24 cellular contexts compared by ENCODE assay signal in the genomic region with DNA sequence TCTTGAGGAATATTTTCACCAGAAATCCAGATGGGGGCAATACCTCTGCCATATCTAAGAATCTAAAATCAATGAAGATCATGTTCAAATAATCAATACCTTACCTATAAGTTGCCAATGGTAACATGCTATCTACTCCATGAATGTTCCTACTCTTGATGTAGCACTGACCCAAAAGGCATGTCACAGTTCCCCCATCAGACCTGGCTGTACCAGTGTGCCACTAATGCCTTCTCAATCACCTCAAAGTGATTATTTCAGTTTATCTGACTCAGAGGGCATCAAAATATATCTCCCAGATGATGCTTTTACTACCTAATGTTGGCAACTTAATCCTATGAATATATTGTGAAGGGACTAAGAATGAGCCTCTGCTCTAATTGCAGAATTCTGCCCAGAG.
"Had no signal": no experiment of that assay in that cellular context is flagged by ENCODE, and none has a peak within 500 bp of the region (broad histone marks: within the 10 kb centered on the region; RNA-seq: fewer than 3 reads in every experiment).

No MANE protein-coding gene starts in this region.

- H3K4me3 ChIP-seq: hepatocyte, left lung, lung, stomach, suprapubic skin, tibial nerve had no signal

- H3K27me3 ChIP-seq: hepatocyte, left lung, stomach, suprapubic skin, tibial nerve had no signal

- H3K27ac Mint-ChIP-seq: activated naive CD4-positive, alpha-beta T cell treated with anti-CD3 and anti-CD28 coated beads, Interleukin-2, amount 50 U/mL, for 24 hours; mesothelial cell of epicardium; nephron had no signal

- H3K9me3 ChIP-seq: left lung, stomach, suprapubic skin, tibial nerve had no signal

- H3K9me3 Mint-ChIP-seq: activated naive CD4-positive, alpha-beta T cell treated with anti-CD3 and anti-CD28 coated beads, Interleukin-2, amount 50 U/mL, for 24 hours; activated T-cell treated with anti-CD3 and anti-CD28 coated beads, Interleukin-2, amount 50 U/mL, for 4 hours; mesothelial cell of epicardium; nephron had no signal

- H3K27me3 Mint-ChIP-seq: activated naive CD4-positive, alpha-beta T cell treated with anti-CD3 and anti-CD28 coated beads, Interleukin-2, amount 50 U/mL, for 24 hours had no signal

- ATAC-seq: activated T-cell treated with anti-CD3 and anti-CD28 coated beads, Interleukin-2, amount 50 U/mL, for 4 hours; esophagus mucosa; left lung; right cardiac atrium had no signal

- DNase-seq: activated CD4-positive, alpha-beta T cell treated with anti-CD3 and anti-CD28 coated beads, Interleukin-2, amount 50 U/mL, for 4 hours; activated effector memory CD4-positive, alpha-beta T cell treated with anti-CD3 and anti-CD28 coated beads, Interleukin-2, amount 50 U/mL, for 16 hours; activated T-cell treated with anti-CD3 and anti-CD28 coated beads, Interleukin-2, amount 50 U/mL, for 4 hours; central memory CD4-positive, alpha-beta T cell; dermis blood vessel endothelial cell; effector CD8-positive, alpha-beta T cell; foreskin melanocyte; glutamatergic neuron; kidney glomerular epithelial cell; left lung; right cardiac atrium; stimulated activated CD4-positive, alpha-beta T cell treated with anti-CD3 and anti-CD28 coated beads, Interleukin-12 subunit alpha, Interleukin-12 subunit beta, amount 100 ng/mL, for 4 hours; stimulated activated CD4-positive, alpha-beta T cell treated with anti-CD3 and anti-CD28 coated beads, Interleukin-4, amount 100 ng/mL, for 4 hours; stomach; T-helper 1 cell had no signal

- H3K4me3 Mint-ChIP-seq: activated naive CD4-positive, alpha-beta T cell treated with anti-CD3 and anti-CD28 coated beads, Interleukin-2, amount 50 U/mL, for 24 hours; activated T-cell treated with anti-CD3 and anti-CD28 coated beads, Interleukin-2, amount 50 U/mL, for 4 hours; mesothelial cell of epicardium; nephron had no signal

- H3K27ac ChIP-seq: hepatocyte, left lung, parathyroid adenoma, stomach, suprapubic skin, tibial nerve had no signal

- H3K4me1 ChIP-seq: parathyroid adenoma had no signal
